Comparison of ENCODE assay signal across 1 cellular context in the genomic region with DNA sequence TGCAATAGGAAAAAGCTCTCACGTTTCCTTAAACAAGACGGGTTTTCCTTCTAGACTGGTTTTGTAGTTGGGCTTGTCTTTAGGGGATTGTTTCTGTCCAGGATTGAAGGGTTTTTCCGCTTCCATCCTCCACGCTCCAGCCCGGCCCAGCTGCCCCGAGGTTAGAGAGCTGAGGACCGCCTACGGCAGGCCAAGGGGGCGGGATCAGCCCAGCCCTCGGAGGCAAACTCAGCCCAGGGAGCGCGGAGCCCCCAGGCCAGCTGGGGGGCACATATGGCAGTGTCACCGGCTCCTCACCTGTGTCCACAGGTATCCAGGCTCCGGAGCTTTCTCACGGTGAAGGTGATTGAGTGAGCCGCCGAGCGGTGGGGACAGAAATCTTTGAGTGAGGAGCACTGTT.
TF ChIP-seq lines count a peak whose summit lies in the region.

No MANE protein-coding gene starts in this region.

TF ChIP-seq in HepG2, 621 proteins besides CTCF, POLR2A, EP300 and RAD21 (continued from another document):
- TF ChIP-seq, protein P1, sequence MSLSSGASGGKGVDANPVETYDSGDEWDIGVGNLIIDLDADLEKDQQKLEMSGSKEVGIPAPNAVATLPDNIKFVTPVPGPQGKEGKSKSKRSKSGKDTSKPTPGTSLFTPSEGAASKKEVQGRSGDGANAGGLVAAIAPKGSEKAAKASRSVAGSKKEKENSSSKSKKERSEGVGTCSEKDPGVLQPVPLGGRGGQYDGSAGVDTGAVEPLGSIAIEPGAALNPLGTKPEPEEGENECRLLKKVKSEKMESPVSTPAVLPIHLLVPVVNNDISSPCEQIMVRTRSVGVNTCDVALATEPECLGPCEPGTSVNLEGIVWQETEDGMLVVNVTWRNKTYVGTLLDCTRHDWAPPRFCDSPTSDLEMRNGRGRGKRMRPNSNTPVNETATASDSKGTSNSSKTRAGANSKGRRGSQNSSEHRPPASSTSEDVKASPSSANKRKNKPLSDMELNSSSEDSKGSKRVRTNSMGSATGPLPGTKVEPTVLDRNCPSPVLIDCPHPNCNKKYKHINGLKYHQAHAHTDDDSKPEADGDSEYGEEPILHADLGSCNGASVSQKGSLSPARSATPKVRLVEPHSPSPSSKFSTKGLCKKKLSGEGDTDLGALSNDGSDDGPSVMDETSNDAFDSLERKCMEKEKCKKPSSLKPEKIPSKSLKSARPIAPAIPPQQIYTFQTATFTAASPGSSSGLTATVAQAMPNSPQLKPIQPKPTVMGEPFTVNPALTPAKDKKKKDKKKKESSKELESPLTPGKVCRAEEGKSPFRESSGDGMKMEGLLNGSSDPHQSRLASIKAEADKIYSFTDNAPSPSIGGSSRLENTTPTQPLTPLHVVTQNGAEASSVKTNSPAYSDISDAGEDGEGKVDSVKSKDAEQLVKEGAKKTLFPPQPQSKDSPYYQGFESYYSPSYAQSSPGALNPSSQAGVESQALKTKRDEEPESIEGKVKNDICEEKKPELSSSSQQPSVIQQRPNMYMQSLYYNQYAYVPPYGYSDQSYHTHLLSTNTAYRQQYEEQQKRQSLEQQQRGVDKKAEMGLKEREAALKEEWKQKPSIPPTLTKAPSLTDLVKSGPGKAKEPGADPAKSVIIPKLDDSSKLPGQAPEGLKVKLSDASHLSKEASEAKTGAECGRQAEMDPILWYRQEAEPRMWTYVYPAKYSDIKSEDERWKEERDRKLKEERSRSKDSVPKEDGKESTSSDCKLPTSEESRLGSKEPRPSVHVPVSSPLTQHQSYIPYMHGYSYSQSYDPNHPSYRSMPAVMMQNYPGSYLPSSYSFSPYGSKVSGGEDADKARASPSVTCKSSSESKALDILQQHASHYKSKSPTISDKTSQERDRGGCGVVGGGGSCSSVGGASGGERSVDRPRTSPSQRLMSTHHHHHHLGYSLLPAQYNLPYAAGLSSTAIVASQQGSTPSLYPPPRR (CRISPR knock-in tag; IDR thresholded peaks at IDR 0.05; ENCODE audit: borderline replicate concordance) = no peak
- no peak for TF ChIP-seq WIZ (CRISPR knock-in tag; IDR thresholded peaks at IDR 0.05)
- TF ChIP-seq ZKSCAN8 (CRISPR knock-in tag; IDR thresholded peaks at IDR 0.05; ENCODE audit: borderline replicate concordance) = no peak
- no peak for TF ChIP-seq TBP (CRISPR knock-in tag; IDR thresholded peaks at IDR 0.05)
- TF ChIP-seq TCF7L2 (IDR thresholded peaks at IDR 0.05; ENCODE audit: low read depth, low read length) = no peak
- no peak for TF ChIP-seq KLF12 (CRISPR knock-in tag; IDR thresholded peaks at IDR 0.05; ENCODE audit: borderline replicate concordance)
- TF ChIP-seq ZFP62 (CRISPR knock-in tag; IDR thresholded peaks at IDR 0.05) = no peak
- TF ChIP-seq GZF1 (CRISPR knock-in tag; IDR thresholded peaks at IDR 0.05) = no peak
- TF ChIP-seq ZNF737 (CRISPR knock-in tag; IDR thresholded peaks at IDR 0.05; ENCODE audit: borderline replicate concordance) = no peak
- TF ChIP-seq NPAS2 (CRISPR knock-in tag; IDR thresholded peaks at IDR 0.05; ENCODE audit: borderline replicate concordance) = no peak
- no peak for TF ChIP-seq RBAK (CRISPR knock-in tag; IDR thresholded peaks at IDR 0.05)
- TF ChIP-seq ESRRA (CRISPR knock-in tag; IDR thresholded peaks at IDR 0.05; ENCODE audit: low read depth) = no peak
- TF ChIP-seq ZNF605 (CRISPR knock-in tag; IDR thresholded peaks at IDR 0.05) = no peak
